In the genomic region with DNA sequence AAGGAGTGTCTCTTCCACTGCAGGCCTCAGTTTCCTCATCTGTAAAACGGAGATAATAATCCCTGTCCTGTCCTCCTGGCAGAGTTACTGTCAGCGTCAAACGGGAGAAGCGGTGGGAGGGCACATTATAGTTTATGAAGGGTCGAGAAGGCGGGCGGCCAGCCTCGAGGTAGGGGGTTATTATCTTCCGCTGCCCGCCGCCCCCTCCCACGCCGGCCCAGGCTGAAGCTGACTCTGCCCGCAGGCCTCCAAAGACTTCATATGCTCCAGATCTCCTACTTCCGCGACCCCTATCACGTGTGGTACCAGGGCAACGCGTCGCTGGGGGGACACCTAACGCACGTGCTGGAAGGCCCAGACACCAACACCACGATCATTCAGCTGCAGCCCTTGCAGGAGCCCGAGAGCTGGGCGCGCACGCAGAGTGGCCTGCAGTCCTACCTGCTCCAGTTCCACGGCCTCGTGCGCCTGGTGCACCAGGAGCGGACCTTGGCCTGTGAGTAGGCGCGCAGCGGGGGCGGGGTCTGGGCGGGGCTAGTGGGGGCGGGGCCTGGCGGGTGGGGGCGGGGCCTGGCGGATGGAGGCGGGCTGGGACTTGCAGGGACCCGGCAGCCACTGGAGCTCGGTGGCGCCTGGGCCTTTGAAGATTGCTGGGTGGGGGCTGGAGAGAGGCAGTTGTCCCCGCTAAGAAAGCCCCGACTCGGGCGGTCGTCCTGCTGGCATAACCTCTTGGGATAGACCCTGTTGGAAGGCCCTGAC, we compare ENCODE assay signal across 1 cellular context.
TF ChIP-seq lines count a peak whose summit lies in the region.

No MANE protein-coding gene starts in this region.

TF ChIP-seq in HepG2, 621 proteins besides CTCF, POLR2A, EP300 and RAD21 (continued from another document and continues in another):
- TF ChIP-seq, protein P1, sequence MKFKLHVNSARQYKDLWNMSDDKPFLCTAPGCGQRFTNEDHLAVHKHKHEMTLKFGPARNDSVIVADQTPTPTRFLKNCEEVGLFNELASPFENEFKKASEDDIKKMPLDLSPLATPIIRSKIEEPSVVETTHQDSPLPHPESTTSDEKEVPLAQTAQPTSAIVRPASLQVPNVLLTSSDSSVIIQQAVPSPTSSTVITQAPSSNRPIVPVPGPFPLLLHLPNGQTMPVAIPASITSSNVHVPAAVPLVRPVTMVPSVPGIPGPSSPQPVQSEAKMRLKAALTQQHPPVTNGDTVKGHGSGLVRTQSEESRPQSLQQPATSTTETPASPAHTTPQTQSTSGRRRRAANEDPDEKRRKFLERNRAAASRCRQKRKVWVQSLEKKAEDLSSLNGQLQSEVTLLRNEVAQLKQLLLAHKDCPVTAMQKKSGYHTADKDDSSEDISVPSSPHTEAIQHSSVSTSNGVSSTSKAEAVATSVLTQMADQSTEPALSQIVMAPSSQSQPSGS (CRISPR knock-in tag; IDR thresholded peaks at IDR 0.05): peak; percentile 78
- TF ChIP-seq, protein P2, sequence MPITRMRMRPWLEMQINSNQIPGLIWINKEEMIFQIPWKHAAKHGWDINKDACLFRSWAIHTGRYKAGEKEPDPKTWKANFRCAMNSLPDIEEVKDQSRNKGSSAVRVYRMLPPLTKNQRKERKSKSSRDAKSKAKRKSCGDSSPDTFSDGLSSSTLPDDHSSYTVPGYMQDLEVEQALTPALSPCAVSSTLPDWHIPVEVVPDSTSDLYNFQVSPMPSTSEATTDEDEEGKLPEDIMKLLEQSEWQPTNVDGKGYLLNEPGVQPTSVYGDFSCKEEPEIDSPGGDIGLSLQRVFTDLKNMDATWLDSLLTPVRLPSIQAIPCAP (CRISPR knock-in tag; IDR thresholded peaks at IDR 0.05; ENCODE audit: low read depth): 0 out of 2 replicates have a peak, but pooled peaks have one; percentile 69
- peak; percentile 73; the same call in 1 of the 2 replicates for TF ChIP-seq CBFB (CRISPR knock-in tag; IDR thresholded peaks at IDR 0.05)
- TF ChIP-seq, protein P3, sequence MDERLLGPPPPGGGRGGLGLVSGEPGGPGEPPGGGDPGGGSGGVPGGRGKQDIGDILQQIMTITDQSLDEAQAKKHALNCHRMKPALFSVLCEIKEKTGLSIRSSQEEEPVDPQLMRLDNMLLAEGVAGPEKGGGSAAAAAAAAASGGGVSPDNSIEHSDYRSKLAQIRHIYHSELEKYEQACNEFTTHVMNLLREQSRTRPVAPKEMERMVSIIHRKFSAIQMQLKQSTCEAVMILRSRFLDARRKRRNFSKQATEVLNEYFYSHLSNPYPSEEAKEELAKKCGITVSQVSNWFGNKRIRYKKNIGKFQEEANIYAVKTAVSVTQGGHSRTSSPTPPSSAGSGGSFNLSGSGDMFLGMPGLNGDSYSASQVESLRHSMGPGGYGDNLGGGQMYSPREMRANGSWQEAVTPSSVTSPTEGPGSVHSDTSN (CRISPR knock-in tag; IDR thresholded peaks at IDR 0.05): no peak
- peak; percentile 59 for TF ChIP-seq TBL1XR1 (IDR thresholded peaks at IDR 0.05; ENCODE audit: borderline replicate concordance, low read length, partially characterized antibody)
- TF ChIP-seq TOPORS (CRISPR knock-in tag; IDR thresholded peaks at IDR 0.05): peak; percentile 97
- TF ChIP-seq ZNF235 (CRISPR knock-in tag; IDR thresholded peaks at IDR 0.05; ENCODE audit: borderline replicate concordance): peak; percentile 96; the same call in 1 of the 2 replicates
- TF ChIP-seq, protein P4, sequence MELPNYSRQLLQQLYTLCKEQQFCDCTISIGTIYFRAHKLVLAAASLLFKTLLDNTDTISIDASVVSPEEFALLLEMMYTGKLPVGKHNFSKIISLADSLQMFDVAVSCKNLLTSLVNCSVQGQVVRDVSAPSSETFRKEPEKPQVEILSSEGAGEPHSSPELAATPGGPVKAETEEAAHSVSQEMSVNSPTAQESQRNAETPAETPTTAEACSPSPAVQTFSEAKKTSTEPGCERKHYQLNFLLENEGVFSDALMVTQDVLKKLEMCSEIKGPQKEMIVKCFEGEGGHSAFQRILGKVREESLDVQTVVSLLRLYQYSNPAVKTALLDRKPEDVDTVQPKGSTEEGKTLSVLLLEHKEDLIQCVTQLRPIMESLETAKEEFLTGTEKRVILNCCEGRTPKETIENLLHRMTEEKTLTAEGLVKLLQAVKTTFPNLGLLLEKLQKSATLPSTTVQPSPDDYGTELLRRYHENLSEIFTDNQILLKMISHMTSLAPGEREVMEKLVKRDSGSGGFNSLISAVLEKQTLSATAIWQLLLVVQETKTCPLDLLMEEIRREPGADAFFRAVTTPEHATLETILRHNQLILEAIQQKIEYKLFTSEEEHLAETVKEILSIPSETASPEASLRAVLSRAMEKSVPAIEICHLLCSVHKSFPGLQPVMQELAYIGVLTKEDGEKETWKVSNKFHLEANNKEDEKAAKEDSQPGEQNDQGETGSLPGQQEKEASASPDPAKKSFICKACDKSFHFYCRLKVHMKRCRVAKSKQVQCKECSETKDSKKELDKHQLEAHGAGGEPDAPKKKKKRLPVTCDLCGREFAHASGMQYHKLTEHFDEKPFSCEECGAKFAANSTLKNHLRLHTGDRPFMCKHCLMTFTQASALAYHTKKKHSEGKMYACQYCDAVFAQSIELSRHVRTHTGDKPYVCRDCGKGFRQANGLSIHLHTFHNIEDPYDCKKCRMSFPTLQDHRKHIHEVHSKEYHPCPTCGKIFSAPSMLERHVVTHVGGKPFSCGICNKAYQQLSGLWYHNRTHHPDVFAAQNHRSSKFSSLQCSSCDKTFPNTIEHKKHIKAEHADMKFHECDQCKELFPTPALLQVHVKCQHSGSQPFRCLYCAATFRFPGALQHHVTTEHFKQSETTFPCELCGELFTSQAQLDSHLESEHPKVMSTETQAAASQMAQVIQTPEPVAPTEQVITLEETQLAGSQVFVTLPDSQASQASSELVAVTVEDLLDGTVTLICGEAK (IDR thresholded peaks at IDR 0.05): no peak
- TF ChIP-seq, protein P4 (CRISPR knock-in tag; IDR thresholded peaks at IDR 0.05): peak; percentile 63
- TF ChIP-seq, protein P5, sequence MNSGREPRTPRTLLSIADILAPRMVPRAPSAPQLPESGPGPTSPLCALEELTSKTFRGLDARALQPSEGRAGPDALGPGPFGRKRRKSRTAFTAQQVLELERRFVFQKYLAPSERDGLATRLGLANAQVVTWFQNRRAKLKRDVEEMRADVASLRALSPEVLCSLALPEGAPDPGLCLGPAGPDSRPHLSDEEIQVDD (CRISPR knock-in tag; IDR thresholded peaks at IDR 0.05; ENCODE audit: borderline replicate concordance): peak; percentile 95; the same call in 1 of the 2 replicates
- TF ChIP-seq, protein P6, sequence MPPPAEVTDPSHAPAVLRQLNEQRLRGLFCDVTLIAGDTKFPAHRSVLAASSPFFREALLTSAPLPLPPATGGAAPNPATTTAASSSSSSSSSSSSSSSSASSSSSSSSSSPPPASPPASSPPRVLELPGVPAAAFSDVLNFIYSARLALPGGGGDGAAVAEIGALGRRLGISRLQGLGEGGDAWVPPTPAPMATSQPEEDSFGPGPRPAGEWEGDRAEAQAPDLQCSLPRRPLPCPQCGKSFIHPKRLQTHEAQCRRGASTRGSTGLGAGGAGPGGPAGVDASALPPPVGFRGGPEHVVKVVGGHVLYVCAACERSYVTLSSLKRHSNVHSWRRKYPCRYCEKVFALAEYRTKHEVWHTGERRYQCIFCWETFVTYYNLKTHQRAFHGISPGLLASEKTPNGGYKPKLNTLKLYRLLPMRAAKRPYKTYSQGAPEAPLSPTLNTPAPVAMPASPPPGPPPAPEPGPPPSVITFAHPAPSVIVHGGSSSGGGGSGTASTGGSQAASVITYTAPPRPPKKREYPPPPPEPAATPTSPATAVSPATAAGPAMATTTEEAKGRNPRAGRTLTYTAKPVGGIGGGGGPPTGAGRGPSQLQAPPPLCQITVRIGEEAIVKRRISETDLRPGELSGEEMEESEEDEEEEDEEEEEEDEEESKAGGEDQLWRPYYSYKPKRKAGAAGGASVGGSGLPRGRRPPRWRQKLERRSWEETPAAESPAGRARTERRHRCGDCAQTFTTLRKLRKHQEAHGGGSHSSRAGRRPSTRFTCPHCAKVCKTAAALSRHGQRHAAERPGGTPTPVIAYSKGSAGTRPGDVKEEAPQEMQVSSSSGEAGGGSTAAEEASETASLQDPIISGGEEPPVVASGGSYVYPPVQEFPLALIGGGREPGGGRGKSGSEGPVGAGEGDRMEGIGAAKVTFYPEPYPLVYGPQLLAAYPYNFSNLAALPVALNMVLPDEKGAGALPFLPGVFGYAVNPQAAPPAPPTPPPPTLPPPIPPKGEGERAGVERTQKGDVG (CRISPR knock-in tag; IDR thresholded peaks at IDR 0.05; ENCODE audit: borderline replicate concordance): peak; percentile 99; the same call in 1 of the 2 replicates
- peak; percentile 83; the same call in 1 of the 2 replicates for TF ChIP-seq NFE2L1 (CRISPR knock-in tag; IDR thresholded peaks at IDR 0.05; ENCODE audit: borderline replicate concordance)
- no peak for TF ChIP-seq ZNF781 (CRISPR knock-in tag; IDR thresholded peaks at IDR 0.05; ENCODE audit: borderline replicate concordance, not compliant biosample characterization)
- TF ChIP-seq ZNF33A (CRISPR knock-in tag; IDR thresholded peaks at IDR 0.05; ENCODE audit: borderline replicate concordance): no peak
- peak; percentile 71 for TF ChIP-seq DRAP1 (CRISPR knock-in tag; IDR thresholded peaks at IDR 0.05)
- TF ChIP-seq MTA3 (CRISPR knock-in tag; IDR thresholded peaks at IDR 0.05): 0 out of 2 replicates have a peak, but pooled peaks have one; percentile 66
- no peak for TF ChIP-seq DBP (CRISPR knock-in tag; IDR thresholded peaks at IDR 0.05; ENCODE audit: not compliant biosample characterization)
- TF ChIP-seq ZNF768 (CRISPR knock-in tag; IDR thresholded peaks at IDR 0.05): peak; percentile 89
- peak; percentile 74 for TF ChIP-seq KMT2A (CRISPR knock-in tag; IDR thresholded peaks at IDR 0.05)
- TF ChIP-seq NR2F6 (IDR thresholded peaks at IDR 0.05): no peak
- TF ChIP-seq NR2F6 (CRISPR knock-in tag; IDR thresholded peaks at IDR 0.05): peak; percentile 70; the same call in 1 of the 2 replicates
- TF ChIP-seq EHMT2 (IDR thresholded peaks at IDR 0.05; ENCODE audit: borderline replicate concordance, low read depth, low read length): no peak; the same call in 1 of the 2 replicates
- peak; percentile 78; the same call in 1 of the 2 replicates for TF ChIP-seq ZNF800 (CRISPR knock-in tag; IDR thresholded peaks at IDR 0.05)
- TF ChIP-seq TARDBP (CRISPR knock-in tag; IDR thresholded peaks at IDR 0.05): peak; percentile 72; the same call in 1 of the 2 replicates
- no peak for TF ChIP-seq RBM22 (optimal IDR thresholded peaks at IDR 0.05; ENCODE audit: low read length)
- TF ChIP-seq ZNF761 (CRISPR knock-in tag; conservative IDR thresholded peaks at IDR 0.05): peak; percentile 94
- TF ChIP-seq ZNF143 (CRISPR knock-in tag; IDR thresholded peaks at IDR 0.05): peak; percentile 29; the same call in 1 of the 2 replicates
- TF ChIP-seq ATRX (CRISPR knock-in tag; IDR thresholded peaks at IDR 0.05; ENCODE audit: borderline replicate concordance): no peak
- peak; percentile 95; the same call in 1 of the 2 replicates for TF ChIP-seq ZNF33B (CRISPR knock-in tag; IDR thresholded peaks at IDR 0.05)
